ENCODE assay signal across 9 cellular contexts in the genomic region with DNA sequence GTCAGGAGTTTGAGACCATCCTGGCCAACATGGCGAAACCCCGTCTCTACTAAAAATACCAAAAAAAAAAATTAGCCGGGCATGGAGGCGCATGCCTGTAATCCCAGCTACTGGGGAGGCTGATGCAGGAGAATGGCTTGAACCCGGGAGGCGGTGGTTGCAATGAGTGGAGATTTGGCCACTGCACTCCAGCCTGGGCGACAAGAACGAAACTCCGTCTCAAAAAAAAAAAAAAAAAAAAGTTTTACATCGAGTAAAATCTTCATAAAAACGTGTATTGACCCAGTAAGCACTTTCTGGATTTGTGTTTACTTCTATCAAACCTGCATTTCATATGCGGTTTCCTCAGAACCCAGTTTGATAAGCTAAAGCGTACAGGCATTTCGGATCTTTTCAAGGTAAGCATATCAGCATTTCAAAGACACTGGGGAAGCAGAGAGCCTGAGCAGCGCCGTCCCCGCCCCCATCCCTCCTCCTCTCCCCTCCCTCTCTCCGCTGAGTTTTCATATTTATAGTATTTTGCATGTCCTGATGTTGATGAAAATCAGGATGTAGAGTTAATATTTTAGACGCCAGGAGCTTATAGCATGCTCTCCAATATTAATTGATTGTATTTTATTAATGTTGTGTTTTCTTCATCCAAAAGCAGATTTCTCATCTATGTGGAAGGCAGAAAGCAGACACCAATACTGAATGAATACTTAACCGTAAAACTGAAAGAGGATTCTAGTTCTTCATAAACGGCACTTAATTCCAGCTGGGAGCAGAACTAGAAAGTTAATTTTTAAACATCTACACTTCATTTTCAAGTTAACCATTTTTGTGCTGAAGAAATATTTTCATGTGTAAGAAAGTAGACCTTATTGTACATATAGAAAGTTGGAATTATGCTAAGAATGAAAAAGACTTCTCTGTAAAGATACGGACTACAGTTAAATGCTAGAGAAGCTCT. TPM values are rescaled to one million over a fixed set of nuclear protein-coding genes. Genes with fewer than 3 reads are reported as not detected.
DNase-seq lines count a peak whose midpoint lies in the region; ATAC-seq and TF ChIP-seq lines count a peak whose summit lies in the region.
"Had no signal": no experiment of that assay in that cellular context is flagged by ENCODE, and none has a peak within 500 bp of the region (broad histone marks: within the 10 kb centered on the region; RNA-seq: fewer than 3 reads in every experiment).

No MANE protein-coding gene starts in this region.

- H3K9me3 Mint-ChIP-seq in HFFc6 = 0 out of 2 replicates have a peak, but pooled peaks cover 4% of the 10 kb centered on the region
- H3K9me3 Mint-ChIP-seq in activated CD8-positive, alpha-beta memory T cell treated with anti-CD3 and anti-CD28 coated beads, Interleukin-2, amount 10 ng/mL, durations not matched to agents 7 days and 5 days (ENCODE audit: low read depth) = no peaks in the 10 kb centered on the region

- H3K4me1 ChIP-seq in mucosa of descending colon (ENCODE audit: low read depth) = peaks cover 3% of the 10 kb centered on the region

- peak; percentile 60 for ATAC-seq in mucosa of descending colon
- no peak for ATAC-seq in activated CD8-positive, alpha-beta memory T cell treated with anti-CD3 and anti-CD28 coated beads, Interleukin-2, amount 10 ng/mL, durations not matched to agents 7 days and 5 days
- no peak for ATAC-seq in HG02885 (IDR thresholded peaks at IDR 0.05; ENCODE audit: poor library complexity, unreplicated experiment)
- no peak for ATAC-seq in GM18909 (IDR thresholded peaks at IDR 0.05; ENCODE audit: poor library complexity, unreplicated experiment)

- H3K36me3 Mint-ChIP-seq in HFFc6 (ENCODE audit: low read depth) = no peaks in the 10 kb centered on the region
- no peaks in the 10 kb centered on the region for H3K36me3 Mint-ChIP-seq in activated CD8-positive, alpha-beta memory T cell treated with anti-CD3 and anti-CD28 coated beads, Interleukin-2, amount 10 ng/mL, durations not matched to agents 7 days and 5 days

- H3K4me3 ChIP-seq in astrocyte of the cerebellum (ENCODE audit: low read depth, low read length) (peak overlapping the region; percentile 36), mucosa of descending colon (no peak overlapping the region)

- in situ Hi-C loops in astrocyte of the cerebellum (cut with HindIII; ENCODE audit: low sequenced_read_pairs) = no loop called here

- intact Hi-C loops in mucosa of descending colon (cut with DNase I, micrococcal nuclease) = no loop called here

- H3K27ac ChIP-seq in 22Rv1 = peak overlapping the region; percentile 57
- H3K27ac ChIP-seq: skin epidermis had no signal

- TF ChIP-seq CTCF in 22Rv1 (IDR thresholded peaks at IDR 0.05) = no peak
- no peak for TF ChIP-seq CTCF in HFFc6 (IDR thresholded peaks at IDR 0.05)
- TF ChIP-seq CTCF in astrocyte of the cerebellum (IDR thresholded peaks at IDR 0.05; ENCODE audit: low read depth, low read length, missing control alignments) = no peak
- no peak for TF ChIP-seq CTCF in mucosa of descending colon (IDR thresholded peaks at IDR 0.05)

- H3K36me3 ChIP-seq in mucosa of descending colon (ENCODE audit: low read depth) = no peaks in the 10 kb centered on the region

- peak overlapping the region; percentile 86 for H3K4me3 Mint-ChIP-seq in HFFc6
- H3K4me3 Mint-ChIP-seq in activated CD8-positive, alpha-beta memory T cell treated with anti-CD3 and anti-CD28 coated beads, Interleukin-2, amount 10 ng/mL, durations not matched to agents 7 days and 5 days = no peak overlapping the region

- DNase-seq in HFFc6 = no peak
- DNase-seq in astrocyte of the cerebellum (ENCODE audit: low read depth) = no peak
- peak in 1 of 3 donors; percentile 49 for DNase-seq in mucosa of descending colon
- DNase-seq in H4 (ENCODE audit: low spot score) = no peak
- DNase-seq in activated CD8-positive, alpha-beta memory T cell treated with anti-CD3 and anti-CD28 coated beads, Interleukin-2, amount 10 ng/mL, durations not matched to agents 7 days and 5 days = no peak

- H3K27me3 Mint-ChIP-seq in HFFc6 (ENCODE audit: insufficient read depth) = peaks cover 3% of the 10 kb centered on the region; the same call in 1 of the 2 replicates
- peaks cover 34% of the 10 kb centered on the region for H3K27me3 Mint-ChIP-seq in activated CD8-positive, alpha-beta memory T cell treated with anti-CD3 and anti-CD28 coated beads, Interleukin-2, amount 10 ng/mL, durations not matched to agents 7 days and 5 days

- no peaks in the 10 kb centered on the region for H3K9me3 ChIP-seq in mucosa of descending colon

- H3K4me1 Mint-ChIP-seq in HFFc6 (ENCODE audit: low read depth) = peaks cover 16% of the 10 kb centered on the region; the same call in 1 of the 2 replicates
- H3K4me1 Mint-ChIP-seq in activated CD8-positive, alpha-beta memory T cell treated with anti-CD3 and anti-CD28 coated beads, Interleukin-2, amount 10 ng/mL, durations not matched to agents 7 days and 5 days = no peaks in the 10 kb centered on the region

- no peak overlapping the region for H3K27ac Mint-ChIP-seq in HFFc6
- H3K27ac Mint-ChIP-seq in activated CD8-positive, alpha-beta memory T cell treated with anti-CD3 and anti-CD28 coated beads, Interleukin-2, amount 10 ng/mL, durations not matched to agents 7 days and 5 days = no peak overlapping the region

- CTCF ChIA-PET in activated CD8-positive, alpha-beta memory T cell treated with anti-CD3 and anti-CD28 coated beads, Interleukin-2, amount 10 ng/mL, durations not matched to agents 7 days and 5 days (lab: Charles Lee) = interaction anchor here (3.2 kb wide), 1 partner anchor 33 kb away, joined by 14 read pairs; no protein-coding TSS in a partner anchor

RNA-seq across cellular contexts. Expression of gene HIP1R, which starts 9.2 kb away (rescaled TPM):
- total RNA-seq in HFFc6 (2021; fragmentation: NEBNext Ultra II Directional; extraction: Animal tissue kit (Norgen Biotek cat#: 25700)) = 1 to 10 TPM; 6.7 to 9.8 (median 8.4) TPM
- total RNA-seq in mucosa of descending colon = 10 to 100 TPM; 37.8 to 76.5 (median 73.1) TPM
- total RNA-seq in H4 (2014; rRNA removed; shearing (Covaris generic)) = 22.0 and 25.6 TPM in 2 replicates
- total RNA-seq in activated CD8-positive, alpha-beta memory T cell treated with anti-CD3 and anti-CD28 coated beads, Interleukin-2, amount 10 ng/mL, durations not matched to agents 7 days and 5 days = 10 to 100 TPM; 31.9 to 34.7 TPM

RNA-seq across cellular contexts. Expression of gene CCDC62, which starts 51.7 kb away (rescaled TPM):
- total RNA-seq in HFFc6 (2021; fragmentation: NEBNext Ultra II Directional; extraction: Animal tissue kit (Norgen Biotek cat#: 25700)) = under 1 TPM; 0.08 to 0.40 (median 0.17) TPM
- total RNA-seq in mucosa of descending colon = 1 to 10 TPM in 1 of 3 donors, under 1 TPM in 2; 0.39 to 1.2 (median 0.58) TPM
- 0.25 and 0.35 TPM in 2 replicates for total RNA-seq in H4 (2014; rRNA removed; shearing (Covaris generic))
- under 1 TPM; 0.26 to 0.67 TPM for total RNA-seq in activated CD8-positive, alpha-beta memory T cell treated with anti-CD3 and anti-CD28 coated beads, Interleukin-2, amount 10 ng/mL, durations not matched to agents 7 days and 5 days
